ENCODE assay signal across 25 cellular contexts in genomic region chr10:2051108-2051507, GRCh38.
"Had no signal": no experiment of that assay in that cellular context is flagged by ENCODE, and none has a peak within 500 bp of the region (broad histone marks: within the 10 kb centered on the region; RNA-seq: fewer than 3 reads in every experiment).

No MANE protein-coding gene starts in this region.

- DNase-seq: activated CD4-positive, alpha-beta memory T cell treated with anti-CD3 and anti-CD28 coated beads, Interleukin-2, amount 10 ng/mL, durations not matched to agents 7 days and 5 days; activated CD4-positive, alpha-beta T cell treated with anti-CD3 and anti-CD28 coated beads for 1 hour; activated CD4-positive, alpha-beta T cell treated with anti-CD3 and anti-CD28 coated beads for 36 hours; activated CD4-positive, alpha-beta T cell treated with anti-CD3 and anti-CD28 coated beads for 48 hours; activated CD4-positive, alpha-beta T cell treated with anti-CD3 and anti-CD28 coated beads, Interleukin-2, amount 10 ng/mL, durations not matched to agents 7 days and 5 days; activated CD4-positive, alpha-beta T cell treated with anti-CD3 and anti-CD28 coated beads, Interleukin-2, amount 50 U/mL, for 48 hours; activated CD4-positive, CD25-positive, alpha-beta regulatory T cell; activated CD8-positive, alpha-beta memory T cell treated with anti-CD3 and anti-CD28 coated beads for 24 hours; activated CD8-positive, alpha-beta memory T cell treated with anti-CD3 and anti-CD28 coated beads, Interleukin-2, amount 10 ng/mL, durations not matched to agents 7 days and 5 days; activated CD8-positive, alpha-beta memory T cell treated with anti-CD3 and anti-CD28 coated beads, Interleukin-2, amount 50 U/mL, for 48 hours; activated CD8-positive, alpha-beta T cell treated with anti-CD3 and anti-CD28 coated beads, Interleukin-2, amount 10 ng/mL, durations not matched to agents 7 days and 5 days; activated effector memory CD4-positive, alpha-beta T cell treated with Interleukin-2 at 50 U/mL for 16 hours; activated gamma-delta T cell; activated naive CD4-positive, alpha-beta T cell treated with anti-CD3 and anti-CD28 coated beads, Interleukin-2, amount 10 ng/mL, durations not matched to agents 7 days and 5 days; activated naive CD4-positive, alpha-beta T cell treated with Interleukin-2 at 50 U/mL for 16 hours; activated naive CD8-positive, alpha-beta T cell treated with anti-CD3 and anti-CD28 coated beads, Interleukin-2, amount 10 ng/mL, durations not matched to agents 7 days and 5 days; activated naive CD8-positive, alpha-beta T cell treated with anti-CD3 and anti-CD28 coated beads, Interleukin-2, amount 50 U/mL, for 24 hours; activated T-cell treated with anti-CD3 and anti-CD28 coated beads, Interleukin-2, amount 50 U/mL, for 24 hours; activated T-cell treated with anti-CD3 and anti-CD28 coated beads, Interleukin-2, amount 50 U/mL, for 48 hours; amygdala; anterior cingulate cortex; caudate nucleus; T-helper 2 cell; T-helper 9 cell; WERI-Rb-1 had no signal
